ENCODE assay signal across 16 cellular contexts in genomic region chr6:151842816-151843215, GRCh38. TPM values are rescaled to one million over a fixed set of nuclear protein-coding genes. Genes with fewer than 3 reads are reported as not detected.
DNase-seq lines count a peak whose midpoint lies in the region; ATAC-seq and TF ChIP-seq lines count a peak whose summit lies in the region.
"Had no signal": no experiment of that assay in that cellular context is flagged by ENCODE, and none has a peak within 500 bp of the region (broad histone marks: within the 10 kb centered on the region; RNA-seq: fewer than 3 reads in every experiment).

No MANE protein-coding gene starts in this region.

- no peaks in the 10 kb centered on the region for H3K79me2 ChIP-seq in GM23248 (ENCODE audit: insufficient read depth)
- no peaks in the 10 kb centered on the region for H3K79me2 ChIP-seq in osteoblast (ENCODE audit: insufficient read depth, low read length)

- in situ Hi-C loops in GM23248 (cut with MboI): no loop called here

- H3K9ac ChIP-seq in GM23248: no peak overlapping the region

- H3K4me2 ChIP-seq in GM23248 (ENCODE audit: unreplicated experiment) (no peak overlapping the region), osteoblast (ENCODE audit: insufficient read depth, low read length) (no peak overlapping the region)

- TF ChIP-seq CTCF in fibroblast of mammary gland (conservative IDR thresholded peaks at IDR 0.05; ENCODE audit: control insufficient read depth, insufficient read depth, low read depth, low read length) (no peak), osteoblast (IDR thresholded peaks at IDR 0.05; ENCODE audit: extremely low read depth, low read depth, low read length) (no peak)

- H2AFZ ChIP-seq in GM23248 (no peak overlapping the region), osteoblast (ENCODE audit: low read length) (no peak overlapping the region)

- peak; percentile 53 for ATAC-seq in sciatic nerve
- no peak for ATAC-seq in HG03521 (IDR thresholded peaks at IDR 0.05; ENCODE audit: unreplicated experiment)
- ATAC-seq in GM21786 (IDR thresholded peaks at IDR 0.05; ENCODE audit: unreplicated experiment): no peak
- ATAC-seq: HepG2 had no signal

- no peaks in the 10 kb centered on the region for H3K27me3 ChIP-seq in GM23248 (replicated peaks; ENCODE audit: insufficient read depth)
- H3K27me3 ChIP-seq in osteoblast (ENCODE audit: insufficient read depth, low read length): no peaks in the 10 kb centered on the region

- no peaks in the 10 kb centered on the region for H3F3A ChIP-seq in GM23248 (ENCODE audit: insufficient read depth)

- DNase-seq in GM23248: peak; percentile 3
- peak; percentile 2 for DNase-seq in LHCN-M2 (ENCODE audit: low read depth)
- DNase-seq in fibroblast of mammary gland (ENCODE audit: low read depth): peak; percentile 27
- no peak for DNase-seq in sciatic nerve (ENCODE audit: low spot score)
- no peak for DNase-seq in OCI-M2 (lab: John Stamatoyannopoulos, UW; ENCODE audit: unreplicated experiment)
- no peak for DNase-seq in osteoblast (ENCODE audit: insufficient read length, low spot score, missing footprints)
- DNase-seq: ACHN; C1 segment of cervical spinal cord; CD4-positive, alpha-beta memory T cell; DMS79 treated with DMSO at 0.1 percent for 48 hours; EL; H7 had no signal

- intact Hi-C loops in sciatic nerve (cut with DNase I): no loop called here

- H4K20me1 ChIP-seq in GM23248 (ENCODE audit: insufficient read depth): no peaks in the 10 kb centered on the region
- H4K20me1 ChIP-seq in osteoblast (ENCODE audit: insufficient read depth, low read length): no peaks in the 10 kb centered on the region

- H3K4me1 ChIP-seq in GM23248 (ENCODE audit: insufficient read depth) (no peaks in the 10 kb centered on the region), osteoblast (ENCODE audit: insufficient read depth, low read length) (no peaks in the 10 kb centered on the region)

- H3K27ac ChIP-seq in GM23248 (no peak overlapping the region), osteoblast (ENCODE audit: low read depth, low read length) (no peak overlapping the region)

- 77 to 87% methylated on average over 2 of the region's 2 CpGs for WGBS in GM23248 (ENCODE audit: low coverage in 1 of 2, low lambda C conversion rate in 2 of 2, missing lambda C conversion rate in 2 of 2), 2 experiments

- no peaks in the 10 kb centered on the region for H3K9me2 ChIP-seq in GM23248 (ENCODE audit: insufficient read depth)

- H3K4me3 ChIP-seq in GM23248 (no peak overlapping the region), fibroblast of mammary gland (ENCODE audit: control insufficient read depth, low read depth, low read length) (no peak overlapping the region), osteoblast (ENCODE audit: insufficient read depth, low read length) (no peak overlapping the region)

- H3K36me3 ChIP-seq in GM23248 (ENCODE audit: low read depth) (no peaks in the 10 kb centered on the region), osteoblast (ENCODE audit: insufficient read depth, low read length) (no peaks in the 10 kb centered on the region)

- H3K9me3 ChIP-seq in GM23248 (ENCODE audit: low read depth): no peaks in the 10 kb centered on the region
- H3K9me3 ChIP-seq in osteoblast (ENCODE audit: low read depth, low read length): no peaks in the 10 kb centered on the region

RNA-seq across cellular contexts. Expression of gene ESR1, which starts 35.3 kb away (rescaled TPM):
- 0.13 TPM in 1 of 2 replicates, not detected in the other for total RNA-seq in GM23248 (2014; rRNA removed; shearing (Covaris generic))
- polyA plus RNA-seq in GM23248 (2016; fragmentation: Nextera tagmentation; extraction: Ambion mirVana): 0.09 and 0.24 TPM in 2 replicates
- total RNA-seq in LHCN-M2 (2014; rRNA removed) (0.23 and 0.58 TPM in 2 replicates), sciatic nerve (16.5 TPM), osteoblast (2.4 and 3.3 TPM in 2 replicates)
- polyA plus RNA-seq in LHCN-M2 (2012): 0.13 TPM
- total RNA-seq: A172, HepG2 had no signal
- polyA plus RNA-seq: HepG2 had no signal

Comparison
In these comparisons a context has a peak if more than half of its experiments do, and no peak if none do; other contexts are left out.
1. DNase-seq: peak in GM23248 (single experiment), LHCN-M2 (single experiment) and fibroblast of mammary gland (single experiment); none in sciatic nerve (single experiment), OCI-M2 (single experiment) and osteoblast (single experiment).